11 cellular contexts compared by ENCODE assay signal in the genomic region with DNA sequence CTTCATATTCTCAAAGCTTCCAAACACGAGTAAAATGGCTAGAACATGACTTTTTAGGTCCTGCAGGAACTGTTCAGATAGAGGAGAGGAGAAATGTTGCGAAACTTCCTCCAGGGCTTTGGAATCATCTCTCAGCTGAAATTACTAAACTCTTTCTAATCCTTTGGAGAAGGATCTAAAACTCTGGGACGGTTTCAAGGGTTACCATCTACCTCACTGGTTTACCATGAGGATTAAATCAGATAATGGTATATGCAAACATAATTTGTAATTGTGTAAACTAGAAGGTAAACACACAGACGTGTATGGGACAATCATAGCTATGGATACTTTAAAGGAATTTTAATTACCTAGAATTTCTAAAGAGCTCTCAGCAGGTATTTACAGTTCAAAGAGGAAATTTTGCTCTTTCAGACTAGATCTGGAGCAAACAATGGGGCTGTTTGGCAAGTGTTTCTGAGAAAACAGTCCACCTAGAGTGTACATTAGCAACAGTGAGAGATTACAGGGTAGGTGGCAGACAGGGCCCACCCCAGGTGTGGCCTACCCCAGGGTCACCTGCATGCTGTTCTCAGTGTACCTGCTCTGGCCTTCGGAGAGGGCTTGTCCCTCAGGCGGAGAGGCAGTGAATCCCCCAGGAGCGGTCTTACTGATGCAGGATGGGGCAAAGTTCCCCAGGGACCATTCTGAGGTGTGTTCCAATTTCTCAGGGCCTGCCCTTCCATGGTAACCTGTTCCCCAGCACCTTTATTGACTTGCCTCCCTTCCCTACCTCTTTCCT.
DNase-seq lines count a peak whose midpoint lies in the region; ATAC-seq and TF ChIP-seq lines count a peak whose summit lies in the region.
"Had no signal": no experiment of that assay in that cellular context is flagged by ENCODE, and none has a peak within 500 bp of the region (broad histone marks: within the 10 kb centered on the region; RNA-seq: fewer than 3 reads in every experiment).

No MANE protein-coding gene starts in this region.

- H3K36me3 ChIP-seq in body of pancreas (replicated peaks in 1 of 2; ENCODE audit: insufficient read depth in 1 of 2, low read depth in 2 of 2) (no peaks in the 10 kb centered on the region), aorta (ENCODE audit: control insufficient read depth in 1 of 2, insufficient read depth in 2 of 2, low read length in 1 of 2) (no peaks in the 10 kb centered on the region)

- peak; percentile 53 for DNase-seq in AG08395 (ENCODE audit: low spot score)
- peak; percentile 32 for DNase-seq in HFFc6
- DNase-seq in body of pancreas = peak; percentile 63 to 84 (median 80)
- DNase-seq in memory B cell (ENCODE audit: low spot score in 2 of 2) = no peak
- DNase-seq in inferior parietal cortex (ENCODE audit: extremely low spot score) = no peak
- DNase-seq in stimulated activated CD8-positive, alpha-beta memory T cell treated with anti-CD3 and anti-CD28 coated beads, Interleukin-4, amount 100 ng/mL, for 48 hours = no peak
- no peak for DNase-seq in KBM-7
- no peak for DNase-seq in aorta
- DNase-seq: foreskin melanocyte, NCI-H1048 had no signal

- TF ChIP-seq POLR2A in body of pancreas (IDR thresholded peaks at IDR 0.05) = peak in 2 of 3 donors; percentile 40 to 54

- no peak overlapping the region for H3K4me3 ChIP-seq in body of pancreas
- H3K4me3 ChIP-seq in aorta (ENCODE audit: low read length in 2 of 2) = no peak overlapping the region

- H3K4me3 Mint-ChIP-seq in HFFc6 = no peak overlapping the region
- peak overlapping the region; percentile 33 for H3K4me3 Mint-ChIP-seq in memory B cell
- H3K4me3 Mint-ChIP-seq: stimulated activated naive CD8-positive, alpha-beta T cell treated with anti-CD3 and anti-CD28 coated beads, Interleukin-15, Interleukin-2, amounts not matched to agents 100 ng/mL and 50 ng/mL, for 24 hours had no signal

- H3K27me3 Mint-ChIP-seq in HFFc6 (ENCODE audit: insufficient read depth) (no peaks in the 10 kb centered on the region), memory B cell (no peaks in the 10 kb centered on the region)
- H3K27me3 Mint-ChIP-seq: stimulated activated naive CD8-positive, alpha-beta T cell treated with anti-CD3 and anti-CD28 coated beads, Interleukin-15, Interleukin-2, amounts not matched to agents 100 ng/mL and 50 ng/mL, for 24 hours had no signal

- intact Hi-C loops in body of pancreas (cut with DNase I) (no loop called here), aorta (cut with DNase I) (no loop called here)

- H3K9me3 ChIP-seq in body of pancreas (no peaks in the 10 kb centered on the region), aorta (ENCODE audit: control insufficient read depth, low read length) (no peaks in the 10 kb centered on the region)

- in situ Hi-C loops in KBM-7 (cut with MboI; ENCODE audit: low pct_unique_long_range_greater_than_20kb, low sequenced_read_pairs) = no loop called here

- peaks cover 92% of the 10 kb centered on the region for H3K4me1 ChIP-seq in body of pancreas
- no peaks in the 10 kb centered on the region for H3K4me1 ChIP-seq in aorta (ENCODE audit: control insufficient read depth in 1 of 2, insufficient read depth in 2 of 2, low read length in 2 of 2)

- H3K27ac ChIP-seq in body of pancreas (peak overlapping the region; percentile 78 to 93 (median 89)), aorta (ENCODE audit: low read depth in 1 of 2, low read length in 2 of 2) (no peak overlapping the region)

- TF ChIP-seq CTCF in HFFc6 (IDR thresholded peaks at IDR 0.05) (no peak), body of pancreas (IDR thresholded peaks at IDR 0.05) (no peak)

- H3K27ac Mint-ChIP-seq in HFFc6 = peak overlapping the region; percentile 43
- peak overlapping the region; percentile 36 for H3K27ac Mint-ChIP-seq in memory B cell

- H3K36me3 Mint-ChIP-seq in HFFc6 (ENCODE audit: low read depth) (no peaks in the 10 kb centered on the region; the same call in 1 of the 2 replicates), memory B cell (no peaks in the 10 kb centered on the region)

- WGBS in body of pancreas, 2 donors = 32 to 37% methylated on average over 6 of the region's 7 CpGs
- WGBS in aorta, 2 donors = 89% methylated on average over 7 of the region's 7 CpGs

- H3K9me3 Mint-ChIP-seq in HFFc6 = no peaks in the 10 kb centered on the region
- no peaks in the 10 kb centered on the region for H3K9me3 Mint-ChIP-seq in memory B cell
- H3K9me3 Mint-ChIP-seq: stimulated activated naive CD8-positive, alpha-beta T cell treated with anti-CD3 and anti-CD28 coated beads, Interleukin-15, Interleukin-2, amounts not matched to agents 100 ng/mL and 50 ng/mL, for 24 hours had no signal

- H3K27me3 ChIP-seq in body of pancreas (no peaks in the 10 kb centered on the region), aorta (ENCODE audit: control insufficient read depth in 1 of 2, insufficient read depth in 2 of 2, low read length in 1 of 2) (no peaks in the 10 kb centered on the region)

- H3K4me1 Mint-ChIP-seq in HFFc6 (ENCODE audit: low read depth) = peaks cover 70% of the 10 kb centered on the region
- peaks cover 64% of the 10 kb centered on the region for H3K4me1 Mint-ChIP-seq in memory B cell

- ATAC-seq in body of pancreas (peak; percentile 58), memory B cell (ENCODE audit: low read depth) (no peak), aorta (ENCODE audit: low FRiP score) (no peak)

Comparison
In these comparisons a context has a peak if more than half of its experiments do, and no peak if none do; other contexts are left out.
1. DNase-seq: peak in AG08395 (single experiment), HFFc6 (single experiment) and body of pancreas (4 of 4); none in memory B cell (0 of 2), inferior parietal cortex (single experiment), stimulated activated CD8-positive, alpha-beta memory T cell treated with anti-CD3 and anti-CD28 coated beads, Interleukin-4, amount 100 ng/mL, for 48 hours (single experiment), KBM-7 (single experiment) and aorta (0 of 2).
2. H3K27ac ChIP-seq: peak in body of pancreas (4 of 4); none in aorta (0 of 2).